In genomic region chr17:44222112-44222869, GRCh38 we compare ENCODE assay signal across 1 cellular context.
TF ChIP-seq lines count a peak whose summit lies in the region.

No MANE protein-coding gene starts in this region.

TF ChIP-seq in HepG2, 621 proteins besides CTCF, POLR2A, EP300 and RAD21 (continued from another document and continues in another):
- TF ChIP-seq ARID3A (IDR thresholded peaks at IDR 0.05; ENCODE audit: low read depth, low read length) (no peak), ZNF225 (CRISPR knock-in tag; IDR thresholded peaks at IDR 0.05) (no peak), PAF1 (CRISPR knock-in tag; IDR thresholded peaks at IDR 0.05) (no peak), NFIB (CRISPR knock-in tag; IDR thresholded peaks at IDR 0.05; ENCODE audit: borderline replicate concordance) (no peak), ZNF639 (CRISPR knock-in tag; conservative IDR thresholded peaks at IDR 0.05) (no peak; the same call in 1 of the 2 replicates), ZNF737 (CRISPR knock-in tag; IDR thresholded peaks at IDR 0.05; ENCODE audit: borderline replicate concordance) (no peak), MYPOP (CRISPR knock-in tag; IDR thresholded peaks at IDR 0.05) (peak; percentile 30; the same call in 1 of the 2 replicates), ZFP36L1 (CRISPR knock-in tag; IDR thresholded peaks at IDR 0.05) (0 out of 2 replicates have a peak, but pooled peaks have one; percentile 20), ZSCAN12 (CRISPR knock-in tag; IDR thresholded peaks at IDR 0.05) (no peak; the same call in 1 of the 2 replicates), SRSF4 (IDR thresholded peaks at IDR 0.05; ENCODE audit: low read depth, low read length, poor library complexity, severe bottlenecking) (no peak), SKI (IDR thresholded peaks at IDR 0.05; ENCODE audit: partially characterized antibody) (no peak), THAP11 (CRISPR knock-in tag; IDR thresholded peaks at IDR 0.05) (no peak), ZNF292 (CRISPR knock-in tag; IDR thresholded peaks at IDR 0.05; ENCODE audit: borderline replicate concordance, low read depth) (no peak), ZNF83 (CRISPR knock-in tag; IDR thresholded peaks at IDR 0.05; ENCODE audit: borderline replicate concordance) (0 out of 2 replicates have a peak, but pooled peaks have one; percentile 13), MIER3 (CRISPR knock-in tag; IDR thresholded peaks at IDR 0.05; ENCODE audit: borderline replicate concordance) (no peak), HDAC1 (CRISPR knock-in tag; IDR thresholded peaks at IDR 0.05) (peak; percentile 69), ZNF598 (CRISPR knock-in tag; IDR thresholded peaks at IDR 0.05; ENCODE audit: borderline replicate concordance) (no peak), ZNF33B (CRISPR knock-in tag; IDR thresholded peaks at IDR 0.05) (no peak), RFX5 (IDR thresholded peaks at IDR 0.05; ENCODE audit: low read depth, low read length) (0 out of 2 replicates have a peak, but pooled peaks have one; percentile 18), ZNF264 (CRISPR knock-in tag; IDR thresholded peaks at IDR 0.05) (0 out of 2 replicates have a peak, but pooled peaks have one; percentile 38), ZNF274 (CRISPR knock-in tag; IDR thresholded peaks at IDR 0.05) (peak; percentile 18; the same call in 1 of the 2 replicates), ZBTB40 (IDR thresholded peaks at IDR 0.05) (no peak), ZBTB40 (CRISPR knock-in tag; IDR thresholded peaks at IDR 0.05) (no peak), ZNF354B (CRISPR knock-in tag; IDR thresholded peaks at IDR 0.05) (no peak), POLR2AphosphoS5 (IDR thresholded peaks at IDR 0.05; ENCODE audit: low read depth, low read length) (no peak), HIC2 (CRISPR knock-in tag; IDR thresholded peaks at IDR 0.05; ENCODE audit: low read depth) (peak; percentile 76), ZNF549 (CRISPR knock-in tag; IDR thresholded peaks at IDR 0.05) (no peak), ZFP82 (CRISPR knock-in tag; IDR thresholded peaks at IDR 0.05; ENCODE audit: borderline replicate concordance) (0 out of 2 replicates have a peak, but pooled peaks have one; percentile 50), DZIP1 (CRISPR knock-in tag; IDR thresholded peaks at IDR 0.05) (no peak), SAFB2 (CRISPR knock-in tag; IDR thresholded peaks at IDR 0.05; ENCODE audit: borderline replicate concordance, low read depth) (no peak), ATF3 (CRISPR knock-in tag; IDR thresholded peaks at IDR 0.05) (no peak), TMF1 (CRISPR knock-in tag; IDR thresholded peaks at IDR 0.05; ENCODE audit: low read depth) (no peak), ELF3 (CRISPR knock-in tag; IDR thresholded peaks at IDR 0.05) (no peak), MIER2 (CRISPR knock-in tag; IDR thresholded peaks at IDR 0.05) (peak; percentile 8; the same call in 1 of the 2 replicates), ZBTB34 (CRISPR knock-in tag; IDR thresholded peaks at IDR 0.05) (no peak), ZNF747 (CRISPR knock-in tag; IDR thresholded peaks at IDR 0.05; ENCODE audit: borderline replicate concordance) (no peak), KAT7 (CRISPR knock-in tag; IDR thresholded peaks at IDR 0.05; ENCODE audit: borderline replicate concordance) (peak; percentile 77; the same call in 1 of the 2 replicates), TSC22D2 (CRISPR knock-in tag; IDR thresholded peaks at IDR 0.05; ENCODE audit: borderline replicate concordance) (no peak), CHCHD3 (CRISPR knock-in tag; IDR thresholded peaks at IDR 0.05) (no peak), IKZF5 (CRISPR knock-in tag; IDR thresholded peaks at IDR 0.05) (no peak), KDM3A (CRISPR knock-in tag; IDR thresholded peaks at IDR 0.05; ENCODE audit: low read depth) (no peak), ZNF251 (CRISPR knock-in tag; IDR thresholded peaks at IDR 0.05) (no peak), FOXA1 (IDR thresholded peaks at IDR 0.05) (no peak), FOXA1 (CRISPR knock-in tag; IDR thresholded peaks at IDR 0.05) (no peak)
